8 cellular contexts compared by ENCODE assay signal in genomic region chr1:166974647-166975345, GRCh38. TPM values are rescaled to one million over a fixed set of nuclear protein-coding genes. Genes with fewer than 3 reads are reported as not detected.
DNase-seq lines count a peak whose midpoint lies in the region; ATAC-seq and TF ChIP-seq lines count a peak whose summit lies in the region.

No MANE protein-coding gene starts in this region.

- H3K27ac ChIP-seq in prostate gland = no peak overlapping the region

- intact Hi-C loops in prostate gland (cut with DNase I) = no loop called here

- 1% methylated on average over 17 of the region's 17 CpGs for WGBS in prostate gland

- no peak for TF ChIP-seq POLR2A in prostate gland (IDR thresholded peaks at IDR 0.05)

- H3K4me3 ChIP-seq in AG09309 (ENCODE audit: control insufficient read depth, low read depth, low read length) (peak overlapping the region; percentile 1), HAP-1 (peak overlapping the region; percentile 6; the same call in 1 of the 2 replicates), epithelial cell of proximal tubule (ENCODE audit: low read depth, low read length) (peak overlapping the region; percentile 78), prostate gland (peak overlapping the region; percentile 57 to 60)

- in situ Hi-C loops in HAP-1 (cut with MboI; ENCODE audit: low sequenced_read_pairs) = no loop called here

- no peaks in the 10 kb centered on the region for H3K9me3 ChIP-seq in HAP-1
- H3K9me3 ChIP-seq in prostate gland = no peaks in the 10 kb centered on the region

- no peak for ATAC-seq in HG02870 (IDR thresholded peaks at IDR 0.05; ENCODE audit: unreplicated experiment)

- peaks cover 78% of the 10 kb centered on the region for H3K27me3 ChIP-seq in HAP-1 (ENCODE audit: low read depth)
- H3K27me3 ChIP-seq in prostate gland (replicated peaks; ENCODE audit: insufficient read depth) = no peaks in the 10 kb centered on the region

- H3K4me1 ChIP-seq in HAP-1 (no peaks in the 10 kb centered on the region), prostate gland (replicated peaks) (no peaks in the 10 kb centered on the region)

- H3K36me3 ChIP-seq in HAP-1 (replicated peaks) = no peaks in the 10 kb centered on the region
- no peaks in the 10 kb centered on the region for H3K36me3 ChIP-seq in prostate gland

- DNase-seq in AG09309 (ENCODE audit: low read depth) (no peak), HAP-1 (ENCODE audit: low spot score in 2 of 2) (no peak), epithelial cell of proximal tubule (ENCODE audit: low read depth) (no peak), prostate gland (ENCODE audit: low spot score) (no peak), GM19240 (ENCODE audit: insufficient read length, low spot score) (no peak), NCI-H1048 (lab: John Stamatoyannopoulos, UW) (no peak)
- DNase-seq in activated CD4-positive, alpha-beta T cell treated with anti-CD3 and anti-CD28 coated beads for 48 hours = peak; percentile 60

- no peak for TF ChIP-seq CTCF in AG09309 (IDR thresholded peaks at IDR 0.05; ENCODE audit: control insufficient read depth, insufficient read depth, low read depth, low read length, missing control alignments)
- TF ChIP-seq CTCF in epithelial cell of proximal tubule (conservative IDR thresholded peaks at IDR 0.05; ENCODE audit: low read depth, low read length) = no peak
- no peak for TF ChIP-seq CTCF in prostate gland (IDR thresholded peaks at IDR 0.05)

RNA-seq across cellular contexts. Expression of gene ILDR2, which starts 0.5 kb away (rescaled TPM):
- total RNA-seq in epithelial cell of proximal tubule = 0.86 and 2.3 TPM in 2 replicates
- total RNA-seq in prostate gland = 100 to 1,000 TPM in 1 of 2 donors, 1 to 10 TPM in 1; 3.2 to 175 TPM

RNA-seq across cellular contexts. Expression of gene MAEL, which starts 14.3 kb away (rescaled TPM):
- total RNA-seq in epithelial cell of proximal tubule = not detected in 2 replicates
- total RNA-seq in prostate gland = 10 to 100 TPM in 1 of 2 donors, under 1 TPM in 1; 0.32 to 32.7 TPM

Comparison
In these comparisons a context has a peak if more than half of its experiments do, and no peak if none do; other contexts are left out.
1. H3K4me3 ChIP-seq: peak in every context shown above with its lines; median percentile 78 in epithelial cell of proximal tubule; 58 in prostate gland; 6 in HAP-1; 1 in AG09309.